1 cellular context compared by ENCODE assay signal in genomic region chr6:158631678-158632537, GRCh38.
TF ChIP-seq lines count a peak whose summit lies in the region.

No MANE protein-coding gene starts in this region.

TF ChIP-seq in HepG2, 621 proteins besides CTCF, POLR2A, EP300 and RAD21 (continued from another document):
- TF ChIP-seq ZBTB33 (CRISPR knock-in tag; IDR thresholded peaks at IDR 0.05) (peak; percentile 41; the same call in 1 of the 2 replicates), ZNF777 (CRISPR knock-in tag; IDR thresholded peaks at IDR 0.05) (0 out of 2 replicates have a peak, but pooled peaks have one; percentile 27), FOSL1 (CRISPR knock-in tag; IDR thresholded peaks at IDR 0.05; ENCODE audit: borderline replicate concordance) (peak; percentile 55), CREB1 (IDR thresholded peaks at IDR 0.05) (peak; percentile 32; the same call in 1 of the 2 replicates), CREB1 (CRISPR knock-in tag; IDR thresholded peaks at IDR 0.05) (no peak), MBD4 (IDR thresholded peaks at IDR 0.05; ENCODE audit: borderline replicate concordance, low read length) (0 out of 2 replicates have a peak, but pooled peaks have one; percentile 47), RBM22 (optimal IDR thresholded peaks at IDR 0.05; ENCODE audit: low read length) (peak; percentile 77)
